In the genomic region with DNA sequence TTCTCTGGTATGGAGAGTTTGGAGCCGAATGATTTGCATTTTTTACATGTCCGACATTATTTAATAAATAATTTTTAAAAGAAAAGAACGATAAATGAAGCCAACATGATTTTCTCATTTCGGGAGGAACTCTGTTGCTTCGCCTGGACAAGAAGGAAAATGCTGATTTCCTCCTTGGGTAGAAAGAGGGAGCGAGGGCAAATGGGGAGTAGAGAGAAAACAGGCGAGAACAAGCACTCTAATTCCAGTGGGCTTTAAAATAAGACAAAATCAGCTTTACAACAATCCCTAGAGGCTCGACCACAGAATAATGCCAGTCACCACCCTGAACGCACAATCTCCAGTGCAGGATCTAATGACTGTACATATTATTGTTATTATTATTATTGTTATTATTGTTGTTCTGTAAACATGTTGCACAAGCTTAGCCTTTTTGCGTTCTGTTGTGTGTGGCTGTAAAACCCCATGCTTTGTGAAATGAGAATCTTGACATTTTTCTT, we compare ENCODE assay signal across 1 cellular context.
TF ChIP-seq lines count a peak whose summit lies in the region.

No MANE protein-coding gene starts in this region.

TF ChIP-seq in HepG2, 621 proteins besides CTCF, POLR2A, EP300 and RAD21:
- TF ChIP-seq ZNF136 (CRISPR knock-in tag; IDR thresholded peaks at IDR 0.05; ENCODE audit: low read depth) (no peak), YEATS2 (CRISPR knock-in tag; IDR thresholded peaks at IDR 0.05; ENCODE audit: borderline replicate concordance) (no peak), ZNF460 (CRISPR knock-in tag; IDR thresholded peaks at IDR 0.05; ENCODE audit: borderline replicate concordance) (no peak), HOXA3 (CRISPR knock-in tag; IDR thresholded peaks at IDR 0.05) (no peak), CBX2 (IDR thresholded peaks at IDR 0.05; ENCODE audit: low read depth, low read length) (peak; percentile 98), CBX2 (CRISPR knock-in tag; IDR thresholded peaks at IDR 0.05; ENCODE audit: low read depth) (no peak), SOX13 (IDR thresholded peaks at IDR 0.05) (0 out of 2 replicates have a peak, but pooled peaks have one; percentile 3), SOX13 (CRISPR knock-in tag; conservative IDR thresholded peaks at IDR 0.05 in 1 of 2, IDR thresholded peaks at IDR 0.05 in 1 of 2) (no peak)
